Comparison of ENCODE assay signal across 18 cellular contexts in the genomic region with DNA sequence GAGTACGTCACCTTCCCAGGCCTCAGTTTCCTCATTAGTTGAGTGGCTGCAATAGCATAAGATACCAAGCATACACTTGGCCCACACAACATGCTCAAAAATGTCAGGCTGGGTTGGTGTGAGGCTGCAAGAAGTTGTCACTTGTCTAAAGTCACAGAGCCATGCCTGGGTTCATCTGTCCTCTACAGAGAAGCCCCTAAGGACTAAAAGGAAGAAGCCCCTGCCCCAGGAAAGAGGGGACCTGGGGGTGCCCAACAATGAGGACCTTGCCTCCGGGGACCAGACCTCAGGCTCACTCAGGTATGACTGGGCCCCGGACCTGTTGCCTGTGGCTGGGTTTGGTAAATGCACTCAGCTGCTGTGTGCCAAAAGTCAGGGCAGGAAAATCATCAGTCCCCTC.
"Had no signal": no experiment of that assay in that cellular context is flagged by ENCODE, and none has a peak within 500 bp of the region (broad histone marks: within the 10 kb centered on the region; RNA-seq: fewer than 3 reads in every experiment).

No MANE protein-coding gene starts in this region.

- H3K9me3 ChIP-seq: lower lobe of right lung, mucosa of descending colon had no signal

- H3K27me3 ChIP-seq: dorsolateral prefrontal cortex, esophagus muscularis mucosa, foreskin keratinocyte, gastroesophageal sphincter, heart left ventricle, hepatocyte had no signal

- DNase-seq: dermis blood vessel endothelial cell; effector CD4-positive, alpha-beta T cell; effector memory CD4-positive, alpha-beta T cell; foreskin keratinocyte; heart left ventricle; immature natural killer cell; islet precursor cell; kidney; kidney glomerular epithelial cell; left ventricle myocardium inferior; lower lobe of right lung; mesendoderm; mucosa of descending colon had no signal

- H3K4me1 ChIP-seq: foreskin keratinocyte, gastroesophageal sphincter, heart left ventricle, left ventricle myocardium inferior, lower lobe of right lung had no signal

- H3K4me3 ChIP-seq: coronary artery, dorsolateral prefrontal cortex, esophagus muscularis mucosa, gastroesophageal sphincter, heart left ventricle, hepatocyte, left ventricle myocardium inferior, lower lobe of right lung, mucosa of descending colon had no signal

- H3K27ac ChIP-seq: coronary artery, dorsolateral prefrontal cortex, esophagus muscularis mucosa, foreskin keratinocyte, gastroesophageal sphincter, heart left ventricle, hepatocyte, left ventricle myocardium inferior, lower lobe of right lung had no signal
